Comparison of ENCODE assay signal across 20 cellular contexts in the genomic region with DNA sequence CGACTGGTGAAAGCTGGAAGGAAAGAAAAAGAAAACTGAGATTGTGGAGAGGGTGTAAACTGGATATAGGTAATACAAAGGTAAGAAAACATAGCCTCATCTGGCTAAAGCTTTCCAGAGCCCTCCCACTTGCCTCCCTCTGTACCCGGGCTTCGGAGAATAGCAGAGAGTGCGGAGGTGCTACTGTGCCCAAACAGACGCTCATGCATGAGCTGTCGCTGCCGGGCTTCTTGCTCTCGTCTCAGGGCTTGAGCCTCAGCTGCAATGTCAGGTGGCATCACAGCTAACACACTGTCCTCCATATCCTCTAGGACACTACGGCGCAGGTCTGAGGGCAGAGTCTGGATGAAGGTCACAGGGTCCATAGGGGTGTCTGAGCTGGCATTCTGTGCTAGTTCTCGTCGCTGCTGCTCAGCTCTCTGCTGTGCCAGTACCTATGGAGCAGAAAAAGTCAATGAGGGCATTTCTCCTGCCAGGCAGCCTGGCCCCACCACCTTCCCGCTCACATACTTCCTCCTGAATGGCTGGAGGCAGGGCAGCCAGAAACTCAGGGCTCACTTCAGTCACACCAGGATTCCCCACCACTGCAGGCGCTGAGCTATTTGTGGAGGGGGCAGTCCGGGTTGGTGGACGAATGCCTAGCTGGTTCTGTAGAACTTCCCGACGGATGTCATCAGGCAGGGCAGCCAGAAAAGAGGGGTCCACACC.
A peak's percentile ranks its signal among the peaks of the same experiment; 100 is the strongest.
DNase-seq lines count a peak whose midpoint lies in the region; ATAC-seq, FAIRE-seq and TF ChIP-seq lines count a peak whose summit lies in the region.
"Had no signal": no experiment of that assay in that cellular context is flagged by ENCODE, and none has a peak within 500 bp of the region (broad histone marks: within the 10 kb centered on the region; RNA-seq: fewer than 3 reads in every experiment).

No MANE protein-coding gene starts in this region.

- H4K20me1 ChIP-seq in OCI-LY7 (ENCODE audit: insufficient read depth, low read length) = no peaks in the 10 kb centered on the region

- peaks cover 88% of the 10 kb centered on the region for H3K27me3 Mint-ChIP-seq in MCF 10A (ENCODE audit: insufficient read depth, unreplicated experiment)
- H3K27me3 Mint-ChIP-seq in activated T-helper 17 cell treated with anti-CD3 and anti-CD28 coated beads, Interleukin-2, amount 50 U/mL, for 72 hours = no peaks in the 10 kb centered on the region
- H3K27me3 Mint-ChIP-seq: CD4-positive, CD25-positive, alpha-beta regulatory T cell had no signal

- POLR2A ChIA-PET in MCF 10A (lab: Yijun Ruan, JAX) = interaction anchor here (0.5 to 0.7 kb wide), 3 partner anchors 23 to 236 kb away, joined by 3 to 4 read pairs (median 3); no protein-coding TSS in a partner anchor
- POLR2A ChIA-PET in OCI-LY7 (lab: Charles Lee) = no interaction called here

- intact Hi-C loops in MCF 10A (cut with micrococcal nuclease) = no loop called here
- intact Hi-C loops in breast epithelium (cut with DNase I; ENCODE audit: low total_unique reads) = no loop called here
- intact Hi-C loops in OCI-LY7 (cut with micrococcal nuclease; ENCODE audit: unreplicated experiment) = no loop called here

- CTCF ChIA-PET in MCF 10A (lab: Yijun Ruan, JAX) (interaction anchor here (0.9 to 2.3 kb wide), 2 partner anchors 15 to 69 kb away, joined by 3 to 5 read pairs; no protein-coding TSS in a partner anchor), OCI-LY7 (lab: Charles Lee; ENCODE audit: unreplicated experiment) (no interaction called here)

- TF ChIP-seq CTCF in MCF 10A (IDR thresholded peaks at IDR 0.05; ENCODE audit: unreplicated experiment) = no peak
- no peak for TF ChIP-seq CTCF in breast epithelium (IDR thresholded peaks at IDR 0.05)
- no peak for TF ChIP-seq CTCF in OCI-LY7 (conservative IDR thresholded peaks at IDR 0.05; ENCODE audit: low read length)
- TF ChIP-seq CTCF in bronchial epithelial cell (IDR thresholded peaks at IDR 0.05; ENCODE audit: insufficient read depth, low read length, severe bottlenecking) = no peak

- H3K27me3 ChIP-seq in breast epithelium (peaks cover 0 to 72% of the 10 kb centered on the region in 2 donors), bronchial epithelial cell (ENCODE audit: control insufficient read depth, insufficient read depth, low read length) (no peaks in the 10 kb centered on the region)

- H3K4me3 Mint-ChIP-seq in MCF 10A (ENCODE audit: unreplicated experiment) = no peak overlapping the region
- no peak overlapping the region for H3K4me3 Mint-ChIP-seq in activated T-helper 17 cell treated with anti-CD3 and anti-CD28 coated beads, Interleukin-2, amount 50 U/mL, for 72 hours
- H3K4me3 Mint-ChIP-seq: CD4-positive, CD25-positive, alpha-beta regulatory T cell had no signal

- no peaks in the 10 kb centered on the region for H3K9me2 ChIP-seq in OCI-LY7 (ENCODE audit: insufficient read depth, low read length)

- no peaks in the 10 kb centered on the region for H3K9me3 Mint-ChIP-seq in MCF 10A (ENCODE audit: unreplicated experiment)
- H3K9me3 Mint-ChIP-seq in activated T-helper 17 cell treated with anti-CD3 and anti-CD28 coated beads, Interleukin-2, amount 50 U/mL, for 72 hours = no peaks in the 10 kb centered on the region

- no peaks in the 10 kb centered on the region for H3K4me1 Mint-ChIP-seq in MCF 10A (ENCODE audit: insufficient read depth, unreplicated experiment)
- H3K4me1 Mint-ChIP-seq in activated T-helper 17 cell treated with anti-CD3 and anti-CD28 coated beads, Interleukin-2, amount 50 U/mL, for 72 hours = no peaks in the 10 kb centered on the region
- H3K4me1 Mint-ChIP-seq: CD4-positive, CD25-positive, alpha-beta regulatory T cell had no signal

- H3K27ac ChIP-seq in breast epithelium (no peak overlapping the region), OCI-LY7 (ENCODE audit: low read depth, low read length, poor library complexity, severe bottlenecking) (no peak overlapping the region)
- H3K27ac ChIP-seq: A549 had no signal

- peaks cover 0 to 2% of the 10 kb centered on the region in 2 donors for H3K9me3 ChIP-seq in breast epithelium
- H3K9me3 ChIP-seq in OCI-LY7 (ENCODE audit: low read length) = no peaks in the 10 kb centered on the region
- H3K9me3 ChIP-seq: A549 had no signal

- peak; percentile 23 for FAIRE-seq in bronchial epithelial cell (lab: Jason Lieb, UNC)

- DNase-seq in MCF 10A (ENCODE audit: unreplicated experiment) (no peak), breast epithelium (ENCODE audit: low spot score in 2 of 2) (no peak), OCI-LY7 (ENCODE audit: low spot score) (no peak), bronchial epithelial cell (ENCODE audit: low read depth) (no peak), HuH-7 (ENCODE audit: low spot score) (no peak), kidney glomerular epithelial cell (lab: John Stamatoyannopoulos, UW) (no peak)
- DNase-seq: CD4-positive, CD25-positive, alpha-beta regulatory T cell; COR-L47; DMS 273 treated with DMSO at 0.1 percent for 48 hours; DMS79 treated with DMSO at 0.1 percent for 48 hours; H7; Karpas-422; NCI-H1417; NCI-H1694 treated with DMSO at 0.1 percent for 48 hours; NCI-H446; NCI-H526; OCI-M1; Right ventricle myocardium superior had no signal

- no peak overlapping the region for H3K4me2 ChIP-seq in OCI-LY7 (ENCODE audit: low read length)
- H3K4me2 ChIP-seq: A549 had no signal

- H3K36me3 ChIP-seq in breast epithelium = no peaks in the 10 kb centered on the region
- peaks cover 89% of the 10 kb centered on the region for H3K36me3 ChIP-seq in OCI-LY7 (ENCODE audit: insufficient read depth, low read length)
- peaks cover 24% of the 10 kb centered on the region for H3K36me3 ChIP-seq in bronchial epithelial cell (ENCODE audit: control insufficient read depth, insufficient read depth, low read length)

- TSS peak; percentile 27 for BruUV-seq in MCF 10A (replicated peaks; lab: Mats Ljungman, UMichigan)
- TSS peak; percentile 33 for BruUV-seq in OCI-LY7 (replicated peaks; lab: Mats Ljungman, UMichigan)

- ATAC-seq in activated T-helper 17 cell treated with anti-CD3 and anti-CD28 coated beads, Interleukin-2, amount 50 U/mL, for 72 hours (replicated peaks) = no peak
- ATAC-seq: A549 had no signal

- H3K4me1 ChIP-seq in breast epithelium (no peaks in the 10 kb centered on the region), OCI-LY7 (ENCODE audit: insufficient read depth, low read length, poor library complexity, severe bottlenecking) (no peaks in the 10 kb centered on the region)
- H3K4me1 ChIP-seq: A549 had no signal

- H3K4me3 ChIP-seq in breast epithelium (no peak overlapping the region), OCI-LY7 (ENCODE audit: low read depth, low read length, poor library complexity, severe bottlenecking) (no peak overlapping the region), bronchial epithelial cell (ENCODE audit: low read depth, low read length) (no peak overlapping the region)
- H3K4me3 ChIP-seq: A549 had no signal

- peaks cover 85% of the 10 kb centered on the region for H3K36me3 Mint-ChIP-seq in MCF 10A (ENCODE audit: insufficient read depth, unreplicated experiment)
- H3K36me3 Mint-ChIP-seq in activated T-helper 17 cell treated with anti-CD3 and anti-CD28 coated beads, Interleukin-2, amount 50 U/mL, for 72 hours (ENCODE audit: low read depth) = peaks cover 97% of the 10 kb centered on the region

- H3K79me2 ChIP-seq in OCI-LY7 (ENCODE audit: insufficient read depth, low read depth, low read length) = no peaks in the 10 kb centered on the region

- no peak overlapping the region for H2AFZ ChIP-seq in OCI-LY7 (ENCODE audit: low read length)

- no peak for TF ChIP-seq POLR2A in breast epithelium (IDR thresholded peaks at IDR 0.05)

- H3K27ac Mint-ChIP-seq in MCF 10A (ENCODE audit: low read depth, unreplicated experiment) = no peak overlapping the region
- H3K27ac Mint-ChIP-seq in activated T-helper 17 cell treated with anti-CD3 and anti-CD28 coated beads, Interleukin-2, amount 50 U/mL, for 72 hours = no peak overlapping the region
- H3K27ac Mint-ChIP-seq: CD4-positive, CD25-positive, alpha-beta regulatory T cell had no signal
